Comparison of ENCODE assay signal across 17 cellular contexts in the genomic region with DNA sequence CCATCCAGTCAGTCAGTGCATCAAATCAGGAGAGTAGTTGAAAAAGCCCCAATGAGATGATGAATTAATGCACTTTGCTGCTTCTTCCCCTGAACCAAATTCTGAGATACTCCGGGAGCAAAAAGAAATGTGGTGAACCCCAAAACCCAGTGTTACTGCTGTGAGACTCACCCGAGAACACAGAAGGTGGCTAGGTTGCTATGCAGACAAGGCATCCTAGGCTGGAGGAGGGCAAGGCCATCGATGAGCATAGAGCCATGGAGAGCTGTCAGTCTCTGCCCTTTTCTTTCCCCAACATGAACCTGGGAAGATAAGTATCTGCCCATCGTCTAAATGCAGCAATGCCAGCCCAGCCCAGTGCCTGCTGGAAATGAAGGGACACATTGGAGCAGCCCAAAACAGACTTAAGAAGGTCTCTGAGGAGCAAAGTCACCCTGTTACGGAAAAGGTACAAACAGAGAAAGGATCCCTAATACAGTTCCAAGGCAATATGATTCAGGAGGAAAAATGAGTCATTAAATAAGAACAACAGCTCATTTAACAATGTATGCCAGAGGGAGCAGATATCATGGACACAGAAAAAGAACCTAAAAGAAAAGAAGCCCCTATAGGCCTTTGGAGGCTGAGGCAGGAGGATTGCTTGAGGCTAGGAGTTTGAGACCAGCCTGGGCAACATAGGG.
"Had no signal": no experiment of that assay in that cellular context is flagged by ENCODE, and none has a peak within 500 bp of the region (broad histone marks: within the 10 kb centered on the region; RNA-seq: fewer than 3 reads in every experiment).

No MANE protein-coding gene starts in this region.

- H3K4me3 Mint-ChIP-seq: activated B cell treated with CpG ODN at 0.5 μM for 24 hours; activated CD4-positive, alpha-beta T cell treated with anti-CD3 and anti-CD28 coated beads, Interleukin-2, amount 10 ng/mL, durations not matched to agents 7 days and 5 days; activated naive CD4-positive, alpha-beta T cell treated with anti-CD3 and anti-CD28 coated beads, Interleukin-2, amount 10 ng/mL, durations not matched to agents 7 days and 5 days; natural killer cell treated with Interleukin-12 subunit alpha and Interleukin-12 subunit beta and Interleukin-15 and Interleukin-18, amount 100 ng/mL, for 72 hours had no signal

- H3K9me3 Mint-ChIP-seq: activated B cell treated with CpG ODN at 0.5 μM for 24 hours; natural killer cell treated with Interleukin-12 subunit alpha and Interleukin-12 subunit beta and Interleukin-15 and Interleukin-18, amount 100 ng/mL, for 72 hours had no signal

- ATAC-seq: left ventricle myocardium superior had no signal

- DNase-seq: activated B cell treated with CpG ODN at 0.5 μM for 24 hours; activated CD4-positive, alpha-beta T cell treated with anti-CD3 and anti-CD28 coated beads, Interleukin-2, amount 10 ng/mL, durations not matched to agents 7 days and 5 days; activated naive CD4-positive, alpha-beta T cell treated with anti-CD3 and anti-CD28 coated beads, Interleukin-2, amount 10 ng/mL, durations not matched to agents 7 days and 5 days; adrenal gland; caudate nucleus; cortex of kidney; effector CD8-positive, alpha-beta T cell; left ventricle myocardium superior; mesenchymal stem cell; stimulated activated CD4-positive, alpha-beta T cell treated with anti-CD3 and anti-CD28 coated beads, Interleukin-15, amount 100 ng/mL, for 24 hours; stimulated activated CD4-positive, alpha-beta T cell treated with anti-CD3 and anti-CD28 coated beads, Interleukin-4, amount 100 ng/mL, for 1 hour; stimulated activated naive CD4-positive, alpha-beta T cell; trophoblast cell had no signal

- H3K36me3 Mint-ChIP-seq: natural killer cell treated with Interleukin-12 subunit alpha and Interleukin-12 subunit beta and Interleukin-15 and Interleukin-18, amount 100 ng/mL, for 72 hours had no signal

- H3K27ac Mint-ChIP-seq: activated B cell treated with CpG ODN at 0.5 μM for 24 hours; activated CD4-positive, alpha-beta T cell treated with anti-CD3 and anti-CD28 coated beads, Interleukin-2, amount 10 ng/mL, durations not matched to agents 7 days and 5 days; activated naive CD4-positive, alpha-beta T cell treated with anti-CD3 and anti-CD28 coated beads, Interleukin-2, amount 10 ng/mL, durations not matched to agents 7 days and 5 days; activated T-helper 2 cell treated with anti-CD3 and anti-CD28 coated beads, Interferon-gamma antibody, Interleukin-2, Interleukin-4, amounts not matched to agents 10 μg/mL and 5 μg/mL and 100 μg/mL, durations not matched to agents 14 hours and 24 hours and 36 hours had no signal

- H3K27ac ChIP-seq: adrenal gland, epithelial cell of prostate had no signal

- FAIRE-seq: TTC549 had no signal

- H3K9me3 ChIP-seq: adrenal gland had no signal

- H3K4me3 ChIP-seq: adrenal gland had no signal

- H3K36me3 ChIP-seq: adrenal gland had no signal

- H3K4me1 ChIP-seq: adrenal gland had no signal

- H3K27me3 ChIP-seq: adrenal gland had no signal

- H3K27me3 Mint-ChIP-seq: activated B cell treated with CpG ODN at 0.5 μM for 24 hours; activated CD4-positive, alpha-beta T cell treated with anti-CD3 and anti-CD28 coated beads, Interleukin-2, amount 10 ng/mL, durations not matched to agents 7 days and 5 days; activated naive CD4-positive, alpha-beta T cell treated with anti-CD3 and anti-CD28 coated beads, Interleukin-2, amount 10 ng/mL, durations not matched to agents 7 days and 5 days; natural killer cell treated with Interleukin-12 subunit alpha and Interleukin-12 subunit beta and Interleukin-15 and Interleukin-18, amount 100 ng/mL, for 72 hours had no signal
